ENCODE assay signal across 8 cellular contexts in the genomic region with DNA sequence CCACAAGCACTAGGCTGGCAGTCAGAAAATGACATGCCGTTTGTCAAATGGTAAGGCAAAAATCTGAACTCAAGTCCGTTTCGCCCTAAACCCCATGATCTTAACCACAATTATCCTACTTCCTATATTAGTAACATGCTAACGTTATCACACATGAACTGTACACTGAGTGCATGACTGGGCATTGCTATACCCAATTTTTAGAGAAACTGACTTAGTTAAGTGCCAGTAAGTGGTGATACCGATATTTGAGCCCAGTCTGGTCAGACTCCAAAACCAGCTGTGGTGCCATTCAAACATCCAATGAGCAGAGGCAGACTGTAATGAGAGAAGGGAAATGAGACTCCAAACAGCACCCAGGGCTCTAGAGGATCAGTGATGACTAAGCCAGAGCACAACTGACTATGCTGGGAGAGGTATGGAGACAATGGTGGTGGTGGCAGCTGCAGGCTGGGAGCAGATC.
DNase-seq lines count a peak whose midpoint lies in the region; ATAC-seq and TF ChIP-seq lines count a peak whose summit lies in the region.

No MANE protein-coding gene starts in this region.

- H3K4me1 Mint-ChIP-seq in CD14-positive monocyte = peaks cover 21% of the 10 kb centered on the region
- peaks cover 4% of the 10 kb centered on the region for H3K4me1 Mint-ChIP-seq in activated naive CD8-positive, alpha-beta T cell treated with anti-CD3 and anti-CD28 coated beads, Interleukin-2, amount 50 U/mL, for 24 hours
- peaks cover 26 to 28% of the 10 kb centered on the region in 2 experiments for H3K4me1 Mint-ChIP-seq in H9

- H2BK15ac ChIP-seq in H9 (ENCODE audit: low read depth, low read length) = no peak overlapping the region

- no peak overlapping the region for H2AFZ ChIP-seq in H9 (ENCODE audit: low read length)

- no peak overlapping the region for H3K14ac ChIP-seq in H9 (ENCODE audit: insufficient read depth, low read length)

- H3K23ac ChIP-seq in H9 (ENCODE audit: insufficient read length, low read depth, low read length) = no peak overlapping the region

- no peak overlapping the region for H3K27ac ChIP-seq in H9 (ENCODE audit: insufficient read length, low read depth, low read length)

- peak overlapping the region in 1 of 2 donors; percentile 56 for H3K4me3 Mint-ChIP-seq in CD14-positive monocyte
- H3K4me3 Mint-ChIP-seq in activated naive CD8-positive, alpha-beta T cell treated with anti-CD3 and anti-CD28 coated beads, Interleukin-2, amount 50 U/mL, for 24 hours = no peak overlapping the region
- no peak overlapping the region; a peak in 1 of 5 replicates for H3K4me3 Mint-ChIP-seq in H9

- H3K4me2 ChIP-seq in H9 (ENCODE audit: insufficient read depth, insufficient read length, low read length) = no peak overlapping the region

- no peaks in the 10 kb centered on the region for H3K9me3 ChIP-seq in H9 (ENCODE audit: control insufficient read depth, low read depth, low read length)

- TF ChIP-seq CTCF in CD14-positive monocyte (IDR thresholded peaks at IDR 0.05) = no peak
- no peak for TF ChIP-seq CTCF in H9 (conservative IDR thresholded peaks at IDR 0.05)

- H3K27ac Mint-ChIP-seq in CD14-positive monocyte (peak overlapping the region; percentile 78 to 90 (median 81)), H9 (peak overlapping the region in 1 of 3 experiments; percentile 81; a peak in 2 of 7 replicates)
- no peak overlapping the region for H3K27ac Mint-ChIP-seq in activated naive CD8-positive, alpha-beta T cell treated with anti-CD3 and anti-CD28 coated beads, Interleukin-2, amount 50 U/mL, for 24 hours

- H4K20me1 ChIP-seq in H9 (ENCODE audit: control insufficient read depth, insufficient read depth, insufficient read length) = no peaks in the 10 kb centered on the region

- no peak overlapping the region for H4K91ac ChIP-seq in H9 (ENCODE audit: insufficient read length, low read depth, low read length)

- H3K9ac ChIP-seq in H9 (ENCODE audit: extremely low read depth, insufficient read length, low read length) = no peak overlapping the region

- no CpG with 5 or more reads among the region's 5 CpGs for WGBS in H9 (ENCODE audit: extremely low coverage, insufficient read length, low lambda C conversion rate)

- H3K18ac ChIP-seq in H9 (ENCODE audit: insufficient read length, low read depth, low read length) = no peak overlapping the region

- H3K23me2 ChIP-seq in H9 (ENCODE audit: insufficient read length, low read depth, low read length, poor library complexity, severe bottlenecking) = no peaks in the 10 kb centered on the region

- peaks cover 5% of the 10 kb centered on the region; the same call in 1 of the 2 replicates for H3K4me1 ChIP-seq in H9 (ENCODE audit: insufficient read depth, low read length)

- H2BK120ac ChIP-seq in H9 (ENCODE audit: low read depth, low read length, poor library complexity, severe bottlenecking) = no peak overlapping the region

- no peak for DNase-seq in CD14-positive monocyte (ENCODE audit: low spot score)
- DNase-seq in activated naive CD8-positive, alpha-beta T cell treated with anti-CD3 and anti-CD28 coated beads, Interleukin-2, amount 50 U/mL, for 24 hours = no peak
- DNase-seq in NCI-H146 (lab: John Stamatoyannopoulos, UW) = no peak
- no peak for DNase-seq in H9
- no peak for DNase-seq in HuH-7 (ENCODE audit: low spot score)
- DNase-seq in mesenteric fat pad (ENCODE audit: low spot score) = no peak

- no peaks in the 10 kb centered on the region for H3K36me3 Mint-ChIP-seq in CD14-positive monocyte
- H3K36me3 Mint-ChIP-seq in activated naive CD8-positive, alpha-beta T cell treated with anti-CD3 and anti-CD28 coated beads, Interleukin-2, amount 50 U/mL, for 24 hours (ENCODE audit: low read depth) = no peaks in the 10 kb centered on the region
- H3K36me3 Mint-ChIP-seq in H9 (ENCODE audit: insufficient read depth in 1 of 3, low read depth in 3 of 3) = no peaks in the 10 kb centered on the region; a peak in 1 of 7 replicates

- H2AK5ac ChIP-seq in H9 (ENCODE audit: insufficient read length, low read length) = no peak overlapping the region

- H2BK5ac ChIP-seq in H9 (ENCODE audit: insufficient read length, low read length) = no peak overlapping the region

- peak; percentile 91 for ATAC-seq in GM19468 (IDR thresholded peaks at IDR 0.05; ENCODE audit: extremely low read depth, unreplicated experiment)
- ATAC-seq in HG03439 (IDR thresholded peaks at IDR 0.05; ENCODE audit: unreplicated experiment) = peak; percentile 86
- peak; percentile 49 for ATAC-seq in activated naive CD8-positive, alpha-beta T cell treated with anti-CD3 and anti-CD28 coated beads, Interleukin-2, amount 50 U/mL, for 24 hours

- H3K4ac ChIP-seq in H9 (ENCODE audit: low read depth, low read length) = no peak overlapping the region

- H3K79me2 ChIP-seq in H9 (ENCODE audit: insufficient read depth, low read length) = no peaks in the 10 kb centered on the region

- no peaks in the 10 kb centered on the region for H3K27me3 ChIP-seq in H9 (ENCODE audit: insufficient read depth, low read length)

- no peak overlapping the region for H3T11ph ChIP-seq in H9 (ENCODE audit: low read length)

- H3K9me3 Mint-ChIP-seq in CD14-positive monocyte = peaks cover 0 to 8% (median 2%) of the 10 kb centered on the region in 7 donors
- no peaks in the 10 kb centered on the region for H3K9me3 Mint-ChIP-seq in activated naive CD8-positive, alpha-beta T cell treated with anti-CD3 and anti-CD28 coated beads, Interleukin-2, amount 50 U/mL, for 24 hours
- peaks cover 7 to 8% of the 10 kb centered on the region in 2 experiments; a peak in 2 of 5 replicates for H3K9me3 Mint-ChIP-seq in H9

- intact Hi-C loops in CD14-positive monocyte (cut with micrococcal nuclease) = no loop called here

- no peaks in the 10 kb centered on the region for H3K79me1 ChIP-seq in H9 (ENCODE audit: insufficient read depth, low read depth, low read length, poor library complexity, severe bottlenecking)

- no peak overlapping the region for H4K8ac ChIP-seq in H9 (replicated peaks; ENCODE audit: insufficient read length, low read depth, low read length)

- H4K5ac ChIP-seq in H9 (ENCODE audit: insufficient read length, low read depth, low read length) = no peak overlapping the region

- no peak overlapping the region for H2BK20ac ChIP-seq in H9 (ENCODE audit: low read depth, low read length, poor library complexity, severe bottlenecking)

- H2BK12ac ChIP-seq in H9 (ENCODE audit: insufficient read length, low read depth, low read length) = no peak overlapping the region

- H3K27me3 Mint-ChIP-seq in CD14-positive monocyte (ENCODE audit: low read depth in 3 of 3) (peaks cover 0 to 2% (median 0%) of the 10 kb centered on the region in 3 donors), H9 (ENCODE audit: low read depth) (no peaks in the 10 kb centered on the region)
- H3K27me3 Mint-ChIP-seq in activated naive CD8-positive, alpha-beta T cell treated with anti-CD3 and anti-CD28 coated beads, Interleukin-2, amount 50 U/mL, for 24 hours = peaks cover 15% of the 10 kb centered on the region

- no peak overlapping the region for H3K56ac ChIP-seq in H9 (ENCODE audit: insufficient read length, low read depth, low read length)
